18 cellular contexts compared by ENCODE assay signal in the genomic region with DNA sequence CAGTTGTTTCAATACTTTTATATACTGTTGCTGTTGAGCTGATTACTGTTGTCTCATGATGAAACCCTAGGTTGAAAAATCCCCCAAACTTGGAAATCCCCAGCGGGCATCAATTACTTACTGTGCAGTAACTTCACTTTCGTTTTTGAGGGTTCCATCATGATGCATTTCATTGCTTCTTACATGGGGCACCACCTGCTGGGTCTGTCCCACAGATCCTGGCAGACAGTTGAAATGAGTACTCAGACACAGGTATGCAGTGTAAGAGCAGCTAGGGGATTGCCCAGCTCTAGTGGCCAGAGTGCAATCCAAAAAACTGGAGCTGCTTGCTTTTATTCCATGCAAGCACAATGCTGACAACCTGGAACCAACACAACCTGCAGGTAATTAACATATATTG.
A peak's percentile ranks its signal among the peaks of the same experiment; 100 is the strongest.
DNase-seq lines count a peak whose midpoint lies in the region; ATAC-seq and TF ChIP-seq lines count a peak whose summit lies in the region.
"Had no signal": no experiment of that assay in that cellular context is flagged by ENCODE, and none has a peak within 500 bp of the region (broad histone marks: within the 10 kb centered on the region; RNA-seq: fewer than 3 reads in every experiment).

No MANE protein-coding gene starts in this region.

- peaks cover 5% of the 10 kb centered on the region for H3K4me1 Mint-ChIP-seq in activated CD4-positive, alpha-beta T cell treated with anti-CD3 and anti-CD28 coated beads for 36 hours
- no peaks in the 10 kb centered on the region for H3K4me1 Mint-ChIP-seq in activated CD4-positive, alpha-beta T cell treated with anti-CD3 and anti-CD28 coated beads, Interleukin-2, amount 10 ng/mL, durations not matched to agents 24 days and 14 days

- intact Hi-C loops in activated CD4-positive, alpha-beta T cell treated with anti-CD3 and anti-CD28 coated beads for 36 hours (cut with DNase I, micrococcal nuclease): no loop called here
- intact Hi-C loops in activated CD4-positive, alpha-beta T cell treated with anti-CD3 and anti-CD28 coated beads, Interleukin-2, amount 10 ng/mL, durations not matched to agents 24 days and 14 days (cut with micrococcal nuclease): no loop called here
- intact Hi-C loops in prostate gland (cut with DNase I): no loop called here

- H3K27ac ChIP-seq in RWPE2 (ENCODE audit: poor library complexity, severe bottlenecking) (peak overlapping the region; percentile 2), prostate gland (no peak overlapping the region)
- no peak overlapping the region for H3K27ac ChIP-seq in effector memory CD4-positive, alpha-beta T cell (ENCODE audit: insufficient read depth, low read length, poor library complexity, severe bottlenecking)
- H3K27ac ChIP-seq: ascending aorta; BLaER1 treated with 17β-estradiol and CSF1 and Interleukin-3, amounts not matched to agents 10 nM and 100 nM; GM23248; hepatocyte; stomach had no signal

- ATAC-seq in activated CD4-positive, alpha-beta T cell treated with anti-CD3 and anti-CD28 coated beads for 36 hours: peak; percentile 78
- ATAC-seq in HG03378 (IDR thresholded peaks at IDR 0.05; ENCODE audit: unreplicated experiment): peak; percentile 58
- no peak for ATAC-seq in RWPE2 (ENCODE audit: low read depth)
- no peak for ATAC-seq in HG03175 (IDR thresholded peaks at IDR 0.05; ENCODE audit: unreplicated experiment)

- no peaks in the 10 kb centered on the region for H3K27me3 ChIP-seq in GM06990 (replicated peaks; ENCODE audit: control insufficient read depth, insufficient read depth, low read length)
- H3K27me3 ChIP-seq in RWPE2 (ENCODE audit: insufficient read depth, poor library complexity, severe bottlenecking): no peaks in the 10 kb centered on the region
- H3K27me3 ChIP-seq in effector memory CD4-positive, alpha-beta T cell (replicated peaks; ENCODE audit: control insufficient read depth, insufficient read depth, low read length, poor library complexity, severe bottlenecking): no peaks in the 10 kb centered on the region
- no peaks in the 10 kb centered on the region for H3K27me3 ChIP-seq in prostate gland (replicated peaks; ENCODE audit: insufficient read depth)
- H3K27me3 ChIP-seq: ascending aorta; BLaER1 treated with 17β-estradiol and CSF1 and Interleukin-3, amounts not matched to agents 10 nM and 100 nM; hepatocyte; stomach had no signal

- peaks cover 2% of the 10 kb centered on the region for H3K36me3 Mint-ChIP-seq in activated CD4-positive, alpha-beta T cell treated with anti-CD3 and anti-CD28 coated beads for 36 hours (ENCODE audit: low read depth)
- H3K36me3 Mint-ChIP-seq in activated CD4-positive, alpha-beta T cell treated with anti-CD3 and anti-CD28 coated beads, Interleukin-2, amount 10 ng/mL, durations not matched to agents 24 days and 14 days (ENCODE audit: low read depth): no peaks in the 10 kb centered on the region

- POLR2A ChIA-PET in activated CD4-positive, alpha-beta T cell treated with anti-CD3 and anti-CD28 coated beads for 36 hours (lab: Charles Lee): no interaction called here

- H3K27me3 Mint-ChIP-seq in activated CD4-positive, alpha-beta T cell treated with anti-CD3 and anti-CD28 coated beads for 36 hours: no peaks in the 10 kb centered on the region
- no peaks in the 10 kb centered on the region for H3K27me3 Mint-ChIP-seq in activated CD4-positive, alpha-beta T cell treated with anti-CD3 and anti-CD28 coated beads, Interleukin-2, amount 10 ng/mL, durations not matched to agents 24 days and 14 days

- no peak for TF ChIP-seq CTCF in GM06990 (IDR thresholded peaks at IDR 0.05; ENCODE audit: insufficient read depth, low read length, poor library complexity, severe bottlenecking)
- no peak for TF ChIP-seq CTCF in RWPE2 (IDR thresholded peaks at IDR 0.05; ENCODE audit: poor library complexity, severe bottlenecking)
- TF ChIP-seq CTCF in prostate gland (IDR thresholded peaks at IDR 0.05): no peak

- H3K27ac Mint-ChIP-seq in activated CD4-positive, alpha-beta T cell treated with anti-CD3 and anti-CD28 coated beads for 36 hours: no peak overlapping the region
- no peak overlapping the region for H3K27ac Mint-ChIP-seq in activated CD4-positive, alpha-beta T cell treated with anti-CD3 and anti-CD28 coated beads, Interleukin-2, amount 10 ng/mL, durations not matched to agents 24 days and 14 days
- H3K27ac Mint-ChIP-seq: activated T-helper 2 cell treated with anti-CD3 and anti-CD28 coated beads, Interferon-gamma antibody, Interleukin-2, Interleukin-4, amounts not matched to agents 10 μg/mL and 5 μg/mL and 100 μg/mL, durations not matched to agents 14 hours and 24 hours and 36 hours had no signal

- DNase-seq in activated CD4-positive, alpha-beta T cell treated with anti-CD3 and anti-CD28 coated beads for 36 hours: peak; percentile 32
- DNase-seq in activated CD4-positive, alpha-beta T cell treated with anti-CD3 and anti-CD28 coated beads, Interleukin-2, amount 10 ng/mL, durations not matched to agents 24 days and 14 days: no peak
- DNase-seq in GM06990 (ENCODE audit: extremely low read depth, insufficient read length): peak; percentile 14
- DNase-seq in RWPE2 (ENCODE audit: low spot score): no peak
- DNase-seq in effector memory CD4-positive, alpha-beta T cell: no peak
- no peak for DNase-seq in prostate gland (ENCODE audit: low spot score)
- DNase-seq: GM23248, Karpas-422, NCI-H1105 treated with DMSO at 0.1 percent for 48 hours, NCI-H2171 treated with DMSO at 0.1 percent for 48 hours, NCI-H82, stomach had no signal

- CTCF ChIA-PET in activated CD4-positive, alpha-beta T cell treated with anti-CD3 and anti-CD28 coated beads for 36 hours (lab: Charles Lee): no interaction called here

- H3K4me3 ChIP-seq in GM06990 (replicated peaks; ENCODE audit: low read depth, low read length) (no peak overlapping the region), RWPE2 (ENCODE audit: severe bottlenecking) (no peak overlapping the region), prostate gland (no peak overlapping the region)
- H3K4me3 ChIP-seq in effector memory CD4-positive, alpha-beta T cell (ENCODE audit: insufficient read depth, low read depth, low read length, poor library complexity, severe bottlenecking): no peak overlapping the region
- H3K4me3 ChIP-seq: ascending aorta; BLaER1 treated with 17β-estradiol and CSF1 and Interleukin-3, amounts not matched to agents 10 nM and 100 nM; GM23248; hepatocyte; stomach had no signal

- no peak overlapping the region for H3K4me3 Mint-ChIP-seq in activated CD4-positive, alpha-beta T cell treated with anti-CD3 and anti-CD28 coated beads for 36 hours
- H3K4me3 Mint-ChIP-seq in activated CD4-positive, alpha-beta T cell treated with anti-CD3 and anti-CD28 coated beads, Interleukin-2, amount 10 ng/mL, durations not matched to agents 24 days and 14 days: no peak overlapping the region

- 74% methylated on average over 2 of the region's 2 CpGs for WGBS in prostate gland

- no peak for TF ChIP-seq POLR2A in prostate gland (IDR thresholded peaks at IDR 0.05)

- peaks cover 11% of the 10 kb centered on the region for H3K4me1 ChIP-seq in RWPE2 (ENCODE audit: insufficient read depth, poor library complexity, severe bottlenecking)
- no peaks in the 10 kb centered on the region for H3K4me1 ChIP-seq in effector memory CD4-positive, alpha-beta T cell (ENCODE audit: control insufficient read depth, insufficient read depth, low read length, poor library complexity, severe bottlenecking)
- no peaks in the 10 kb centered on the region for H3K4me1 ChIP-seq in prostate gland (replicated peaks)
- H3K4me1 ChIP-seq: ascending aorta; BLaER1 treated with 17β-estradiol and CSF1 and Interleukin-3, amounts not matched to agents 10 nM and 100 nM; stomach had no signal

- H3K9me3 Mint-ChIP-seq in activated CD4-positive, alpha-beta T cell treated with anti-CD3 and anti-CD28 coated beads for 36 hours (ENCODE audit: low read depth): peaks cover 28% of the 10 kb centered on the region
- peaks cover 13% of the 10 kb centered on the region for H3K9me3 Mint-ChIP-seq in activated CD4-positive, alpha-beta T cell treated with anti-CD3 and anti-CD28 coated beads, Interleukin-2, amount 10 ng/mL, durations not matched to agents 24 days and 14 days

- H3K36me3 ChIP-seq in GM06990 (ENCODE audit: control insufficient read depth, insufficient read depth, low read length): no peaks in the 10 kb centered on the region
- H3K36me3 ChIP-seq in RWPE2 (ENCODE audit: low read depth): no peaks in the 10 kb centered on the region
- H3K36me3 ChIP-seq in effector memory CD4-positive, alpha-beta T cell (ENCODE audit: control insufficient read depth, insufficient read depth, low read length): no peaks in the 10 kb centered on the region
- no peaks in the 10 kb centered on the region for H3K36me3 ChIP-seq in prostate gland
- H3K36me3 ChIP-seq: ascending aorta; BLaER1 treated with 17β-estradiol and CSF1 and Interleukin-3, amounts not matched to agents 10 nM and 100 nM; stomach had no signal

- H3K9me3 ChIP-seq in RWPE2 (ENCODE audit: severe bottlenecking) (no peaks in the 10 kb centered on the region), prostate gland (no peaks in the 10 kb centered on the region)
- H3K9me3 ChIP-seq in effector memory CD4-positive, alpha-beta T cell (ENCODE audit: control insufficient read depth, low read length): no peaks in the 10 kb centered on the region
- H3K9me3 ChIP-seq: ascending aorta had no signal

Comparison
In these comparisons a context has a peak if more than half of its experiments do, and no peak if none do; other contexts are left out.
1. DNase-seq: peak in activated CD4-positive, alpha-beta T cell treated with anti-CD3 and anti-CD28 coated beads for 36 hours (single experiment) and GM06990 (single experiment); none in activated CD4-positive, alpha-beta T cell treated with anti-CD3 and anti-CD28 coated beads, Interleukin-2, amount 10 ng/mL, durations not matched to agents 24 days and 14 days (single experiment), RWPE2 (single experiment), effector memory CD4-positive, alpha-beta T cell (0 of 3) and prostate gland (single experiment).
2. ATAC-seq: peak in activated CD4-positive, alpha-beta T cell treated with anti-CD3 and anti-CD28 coated beads for 36 hours (single experiment) and HG03378 (single experiment); none in RWPE2 (single experiment) and HG03175 (single experiment).